1 cellular context compared by ENCODE assay signal in genomic region chr7:157136372-157136771, GRCh38.
TF ChIP-seq lines count a peak whose summit lies in the region.

No MANE protein-coding gene starts in this region.

TF ChIP-seq in SK-N-SH, 30 proteins besides CTCF, POLR2A, EP300 and RAD21 (continued from another document):
- TF ChIP-seq, protein P1, sequence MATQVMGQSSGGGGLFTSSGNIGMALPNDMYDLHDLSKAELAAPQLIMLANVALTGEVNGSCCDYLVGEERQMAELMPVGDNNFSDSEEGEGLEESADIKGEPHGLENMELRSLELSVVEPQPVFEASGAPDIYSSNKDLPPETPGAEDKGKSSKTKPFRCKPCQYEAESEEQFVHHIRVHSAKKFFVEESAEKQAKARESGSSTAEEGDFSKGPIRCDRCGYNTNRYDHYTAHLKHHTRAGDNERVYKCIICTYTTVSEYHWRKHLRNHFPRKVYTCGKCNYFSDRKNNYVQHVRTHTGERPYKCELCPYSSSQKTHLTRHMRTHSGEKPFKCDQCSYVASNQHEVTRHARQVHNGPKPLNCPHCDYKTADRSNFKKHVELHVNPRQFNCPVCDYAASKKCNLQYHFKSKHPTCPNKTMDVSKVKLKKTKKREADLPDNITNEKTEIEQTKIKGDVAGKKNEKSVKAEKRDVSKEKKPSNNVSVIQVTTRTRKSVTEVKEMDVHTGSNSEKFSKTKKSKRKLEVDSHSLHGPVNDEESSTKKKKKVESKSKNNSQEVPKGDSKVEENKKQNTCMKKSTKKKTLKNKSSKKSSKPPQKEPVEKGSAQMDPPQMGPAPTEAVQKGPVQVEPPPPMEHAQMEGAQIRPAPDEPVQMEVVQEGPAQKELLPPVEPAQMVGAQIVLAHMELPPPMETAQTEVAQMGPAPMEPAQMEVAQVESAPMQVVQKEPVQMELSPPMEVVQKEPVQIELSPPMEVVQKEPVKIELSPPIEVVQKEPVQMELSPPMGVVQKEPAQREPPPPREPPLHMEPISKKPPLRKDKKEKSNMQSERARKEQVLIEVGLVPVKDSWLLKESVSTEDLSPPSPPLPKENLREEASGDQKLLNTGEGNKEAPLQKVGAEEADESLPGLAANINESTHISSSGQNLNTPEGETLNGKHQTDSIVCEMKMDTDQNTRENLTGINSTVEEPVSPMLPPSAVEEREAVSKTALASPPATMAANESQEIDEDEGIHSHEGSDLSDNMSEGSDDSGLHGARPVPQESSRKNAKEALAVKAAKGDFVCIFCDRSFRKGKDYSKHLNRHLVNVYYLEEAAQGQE (IDR thresholded peaks at IDR 0.05; ENCODE audit: low read depth, low read length), result no peak
- TF ChIP-seq, protein P2, sequence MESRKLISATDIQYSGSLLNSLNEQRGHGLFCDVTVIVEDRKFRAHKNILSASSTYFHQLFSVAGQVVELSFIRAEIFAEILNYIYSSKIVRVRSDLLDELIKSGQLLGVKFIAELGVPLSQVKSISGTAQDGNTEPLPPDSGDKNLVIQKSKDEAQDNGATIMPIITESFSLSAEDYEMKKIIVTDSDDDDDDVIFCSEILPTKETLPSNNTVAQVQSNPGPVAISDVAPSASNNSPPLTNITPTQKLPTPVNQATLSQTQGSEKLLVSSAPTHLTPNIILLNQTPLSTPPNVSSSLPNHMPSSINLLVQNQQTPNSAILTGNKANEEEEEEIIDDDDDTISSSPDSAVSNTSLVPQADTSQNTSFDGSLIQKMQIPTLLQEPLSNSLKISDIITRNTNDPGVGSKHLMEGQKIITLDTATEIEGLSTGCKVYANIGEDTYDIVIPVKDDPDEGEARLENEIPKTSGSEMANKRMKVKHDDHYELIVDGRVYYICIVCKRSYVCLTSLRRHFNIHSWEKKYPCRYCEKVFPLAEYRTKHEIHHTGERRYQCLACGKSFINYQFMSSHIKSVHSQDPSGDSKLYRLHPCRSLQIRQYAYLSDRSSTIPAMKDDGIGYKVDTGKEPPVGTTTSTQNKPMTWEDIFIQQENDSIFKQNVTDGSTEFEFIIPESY (IDR thresholded peaks at IDR 0.05; ENCODE audit: borderline replicate concordance, low read depth), result no peak
